In the genomic region with DNA sequence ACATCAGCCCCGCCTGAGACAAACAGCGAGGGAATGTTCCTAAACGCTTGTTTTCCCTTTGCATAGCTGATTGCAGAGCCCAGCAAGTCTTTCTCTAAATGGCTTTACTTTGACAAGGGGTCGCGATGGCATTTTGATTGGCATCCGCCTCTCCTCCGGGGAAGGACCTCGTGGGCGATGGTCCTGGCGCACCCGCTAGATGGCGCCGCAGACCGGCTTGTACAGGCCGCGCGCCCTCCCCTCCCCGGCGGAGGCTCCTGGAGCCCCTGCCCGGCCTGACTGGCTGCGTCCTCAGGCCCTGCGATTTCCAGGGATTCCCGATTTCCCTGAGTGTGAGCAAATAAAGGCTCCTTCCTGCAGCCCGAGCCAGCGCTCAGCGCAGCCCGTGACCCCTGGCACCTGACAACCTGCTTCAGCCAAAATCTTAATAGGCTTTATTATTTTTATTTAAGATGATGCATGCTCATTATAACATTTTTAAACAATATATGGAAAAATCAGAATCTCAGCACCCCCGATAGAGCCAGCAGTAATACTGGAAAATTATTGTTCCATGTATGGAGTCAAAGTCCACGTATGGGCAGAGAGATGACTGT, we compare ENCODE assay signal across 1 cellular context.
A peak's percentile ranks its signal among the peaks of the same experiment; 100 is the strongest.
TF ChIP-seq lines count a peak whose summit lies in the region.

No MANE protein-coding gene starts in this region.

TF ChIP-seq in K562, 482 proteins besides CTCF, POLR2A, EP300 and RAD21 (continued from another document):
- TF ChIP-seq, protein P1, sequence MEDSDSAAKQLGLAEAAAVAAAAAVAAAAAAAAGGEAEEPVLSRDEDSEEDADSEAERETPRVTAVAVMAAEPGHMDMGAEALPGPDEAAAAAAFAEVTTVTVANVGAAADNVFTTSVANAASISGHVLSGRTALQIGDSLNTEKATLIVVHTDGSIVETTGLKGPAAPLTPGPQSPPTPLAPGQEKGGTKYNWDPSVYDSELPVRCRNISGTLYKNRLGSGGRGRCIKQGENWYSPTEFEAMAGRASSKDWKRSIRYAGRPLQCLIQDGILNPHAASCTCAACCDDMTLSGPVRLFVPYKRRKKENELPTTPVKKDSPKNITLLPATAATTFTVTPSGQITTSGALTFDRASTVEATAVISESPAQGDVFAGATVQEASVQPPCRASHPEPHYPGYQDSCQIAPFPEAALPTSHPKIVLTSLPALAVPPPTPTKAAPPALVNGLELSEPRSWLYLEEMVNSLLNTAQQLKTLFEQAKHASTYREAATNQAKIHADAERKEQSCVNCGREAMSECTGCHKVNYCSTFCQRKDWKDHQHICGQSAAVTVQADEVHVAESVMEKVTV (CRISPR knock-in tag; IDR thresholded peaks at IDR 0.05) = peak; percentile 40; the same call in 1 of the 2 replicates
- TF ChIP-seq CSDE1 (IDR thresholded peaks at IDR 0.05) (no peak), PCBP1 (IDR thresholded peaks at IDR 0.05; ENCODE audit: low read depth, low read length, poor library complexity, severe bottlenecking) (no peak), MAZ (CRISPR knock-in tag; conservative IDR thresholded peaks at IDR 0.05 in 1 of 2, IDR thresholded peaks at IDR 0.05 in 1 of 2) (peak in 1 of 2 experiments; percentile 63; a peak in 2 of 4 replicates), STAT5A (IDR thresholded peaks at IDR 0.05; ENCODE audit: borderline replicate concordance, low read length) (no peak), STAG1 (CRISPR knock-in tag; IDR thresholded peaks at IDR 0.05; ENCODE audit: borderline replicate concordance) (peak; percentile 83), ETV5 (CRISPR knock-in tag; IDR thresholded peaks at IDR 0.05; ENCODE audit: low read depth) (no peak), SIRT6 (IDR thresholded peaks at IDR 0.05; ENCODE audit: low read depth, low read length) (no peak), ZNF347 (CRISPR knock-in tag; IDR thresholded peaks at IDR 0.05; ENCODE audit: low read depth) (no peak), SMC3 (conservative IDR thresholded peaks at IDR 0.05; ENCODE audit: insufficient read depth, low read depth, low read length) (peak; percentile 55), ZNF311 (CRISPR knock-in tag; IDR thresholded peaks at IDR 0.05) (no peak), RB1 (IDR thresholded peaks at IDR 0.05; ENCODE audit: low read depth) (0 out of 2 replicates have a peak, but pooled peaks have one; percentile 29), ERF (CRISPR knock-in tag; IDR thresholded peaks at IDR 0.05) (no peak), ZNF445 (CRISPR knock-in tag; IDR thresholded peaks at IDR 0.05; ENCODE audit: low read depth) (no peak), DPF2 (IDR thresholded peaks at IDR 0.05) (no peak), ZSCAN29 (IDR thresholded peaks at IDR 0.05) (no peak), TCF7 (IDR thresholded peaks at IDR 0.05; ENCODE audit: borderline replicate concordance) (no peak), E2F3 (CRISPR knock-in tag; IDR thresholded peaks at IDR 0.05) (no peak), MAFG (tag; conservative IDR thresholded peaks at IDR 0.05) (no peak), STAT5B (CRISPR knock-in tag; IDR thresholded peaks at IDR 0.05) (no peak), POU5F1 (IDR thresholded peaks at IDR 0.05; ENCODE audit: borderline replicate concordance, low read depth, low read length, partially characterized antibody) (no peak), ADNP (tag; IDR thresholded peaks at IDR 0.05) (no peak)
- TF ChIP-seq, protein P2, sequence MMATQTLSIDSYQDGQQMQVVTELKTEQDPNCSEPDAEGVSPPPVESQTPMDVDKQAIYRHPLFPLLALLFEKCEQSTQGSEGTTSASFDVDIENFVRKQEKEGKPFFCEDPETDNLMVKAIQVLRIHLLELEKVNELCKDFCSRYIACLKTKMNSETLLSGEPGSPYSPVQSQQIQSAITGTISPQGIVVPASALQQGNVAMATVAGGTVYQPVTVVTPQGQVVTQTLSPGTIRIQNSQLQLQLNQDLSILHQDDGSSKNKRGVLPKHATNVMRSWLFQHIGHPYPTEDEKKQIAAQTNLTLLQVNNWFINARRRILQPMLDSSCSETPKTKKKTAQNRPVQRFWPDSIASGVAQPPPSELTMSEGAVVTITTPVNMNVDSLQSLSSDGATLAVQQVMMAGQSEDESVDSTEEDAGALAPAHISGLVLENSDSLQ (IDR thresholded peaks at IDR 0.05) = peak; percentile 80
